ENCODE assay signal across 16 cellular contexts in genomic region chr1:227058321-227058751, GRCh38.
DNase-seq lines count a peak whose midpoint lies in the region; ATAC-seq and TF ChIP-seq lines count a peak whose summit lies in the region.
"Had no signal": no experiment of that assay in that cellular context is flagged by ENCODE, and none has a peak within 500 bp of the region (broad histone marks: within the 10 kb centered on the region; RNA-seq: fewer than 3 reads in every experiment).

No MANE protein-coding gene starts in this region.

- H4K8ac ChIP-seq in trophoblast cell (ENCODE audit: low read depth, low read length), result no peak overlapping the region

- H3K4me2 ChIP-seq in SK-N-SH (no peak overlapping the region), fibroblast of lung (ENCODE audit: extremely low read depth, insufficient read depth, low read length) (no peak overlapping the region), trophoblast cell (ENCODE audit: low read length) (no peak overlapping the region)

- no peaks in the 10 kb centered on the region for H4K20me1 ChIP-seq in SK-N-SH (ENCODE audit: insufficient read depth)
- no peaks in the 10 kb centered on the region for H4K20me1 ChIP-seq in fibroblast of lung (ENCODE audit: control insufficient read depth, extremely low read depth, insufficient read depth, low read length)

- TF ChIP-seq CTCF in SK-N-SH (IDR thresholded peaks at IDR 0.05) (no peak), fibroblast of lung (conservative IDR thresholded peaks at IDR 0.05 in 1 of 2, IDR thresholded peaks at IDR 0.05 in 1 of 2; ENCODE audit: low read depth in 1 of 2, low read length in 2 of 2) (no peak)

- no peak overlapping the region for H3K9ac ChIP-seq in SK-N-SH
- no peak overlapping the region for H3K9ac ChIP-seq in fibroblast of lung (ENCODE audit: insufficient read depth, low read length)
- H3K9ac ChIP-seq in trophoblast cell (ENCODE audit: low read length), result no peak overlapping the region

- H2AFZ ChIP-seq in SK-N-SH (ENCODE audit: low read depth) (no peak overlapping the region), fibroblast of lung (ENCODE audit: low read length) (no peak overlapping the region), trophoblast cell (ENCODE audit: insufficient read depth, low read length, poor library complexity) (no peak overlapping the region)

- H3K4me1 ChIP-seq in SK-N-SH (ENCODE audit: control insufficient read depth in 1 of 2, insufficient read depth in 2 of 2, low read depth in 1 of 2, low read length in 1 of 2) (no peaks in the 10 kb centered on the region), fibroblast of lung (ENCODE audit: control insufficient read depth, extremely low read depth, insufficient read depth, low read length) (no peaks in the 10 kb centered on the region), trophoblast cell (ENCODE audit: control insufficient read depth in 1 of 2, insufficient read depth in 2 of 2, low read length in 2 of 2) (no peaks in the 10 kb centered on the region)
- H3K4me1 ChIP-seq: right lobe of liver had no signal

- no peak overlapping the region for H4K12ac ChIP-seq in trophoblast cell (ENCODE audit: low read depth, low read length)

- H3K9me2 ChIP-seq in SK-N-SH, result no peaks in the 10 kb centered on the region

- H3K27me3 ChIP-seq in SK-N-SH (ENCODE audit: insufficient read depth) (no peaks in the 10 kb centered on the region), fibroblast of lung (ENCODE audit: control insufficient read depth, insufficient read depth, low read length) (no peaks in the 10 kb centered on the region), trophoblast cell (ENCODE audit: insufficient read depth, low read length) (no peaks in the 10 kb centered on the region)
- H3K27me3 ChIP-seq: right lobe of liver had no signal

- peaks cover 4% of the 10 kb centered on the region for H3F3A ChIP-seq in SK-N-SH (replicated peaks; ENCODE audit: insufficient read depth)

- H3K36me3 ChIP-seq in SK-N-SH (replicated peaks in 1 of 2; ENCODE audit: control insufficient read depth in 1 of 2, insufficient read depth in 2 of 2, low read length in 1 of 2), result peaks cover 14 to 20% of the 10 kb centered on the region in 2 experiments
- H3K36me3 ChIP-seq in fibroblast of lung (ENCODE audit: control insufficient read depth, insufficient read depth, low read length), result no peaks in the 10 kb centered on the region
- no peaks in the 10 kb centered on the region for H3K36me3 ChIP-seq in trophoblast cell (ENCODE audit: control insufficient read depth in 1 of 2, insufficient read depth in 2 of 2, low read length in 2 of 2)
- H3K36me3 ChIP-seq: right lobe of liver had no signal

- H2BK120ac ChIP-seq in trophoblast cell (ENCODE audit: insufficient read depth, low read length, poor library complexity), result no peak overlapping the region

- no peak overlapping the region for H3K4me3 ChIP-seq in SK-N-SH (ENCODE audit: low read depth in 2 of 2, low read length in 1 of 2)
- no peak overlapping the region for H3K4me3 ChIP-seq in fibroblast of lung (replicated peaks in 1 of 4; ENCODE audit: control extremely low read depth in 1 of 4, insufficient read depth in 1 of 4, low read depth in 3 of 4, low read length in 4 of 4)
- no peak overlapping the region for H3K4me3 ChIP-seq in trophoblast cell (ENCODE audit: low read depth, low read length)
- H3K4me3 ChIP-seq: right lobe of liver had no signal

- no peak overlapping the region for H2BK5ac ChIP-seq in trophoblast cell (ENCODE audit: low read depth, low read length, poor library complexity)

- H4K91ac ChIP-seq in trophoblast cell (ENCODE audit: low read depth, low read length), result no peak overlapping the region

- H2BK12ac ChIP-seq in trophoblast cell (ENCODE audit: low read length), result no peak overlapping the region

- DNase-seq in EL (peak; percentile 67), SK-N-SH (no peak), fibroblast of lung (ENCODE audit: low read depth in 2 of 2) (peak; percentile 67 to 85), trophoblast cell (peak; percentile 7 to 41), HUDEP-2 (lab: John Stamatoyannopoulos, UW; ENCODE audit: unreplicated experiment in 76 of 76) (no peak), Kasumi-1 (lab: John Stamatoyannopoulos, UW) (no peak), AML-193 (lab: John Stamatoyannopoulos, UW) (no peak)
- DNase-seq: activated naive CD8-positive, alpha-beta T cell treated with anti-CD3 and anti-CD28 coated beads for 36 hours; CD4-positive, alpha-beta T cell; GF-D8; left colon; NCI-H1105; right lobe of liver; stimulated activated naive CD8-positive, alpha-beta T cell treated with anti-CD3 and anti-CD28 coated beads, Interleukin-15, Interleukin-2, amounts not matched to agents 100 U/mL and 50 U/mL, for 24 hours had no signal

- no peak overlapping the region for H3K23ac ChIP-seq in trophoblast cell (ENCODE audit: low read length)

- no peak overlapping the region for H2AK5ac ChIP-seq in trophoblast cell (ENCODE audit: low read length)

- ATAC-seq in GM19324 (IDR thresholded peaks at IDR 0.05; ENCODE audit: low FRiP score, unreplicated experiment), result no peak
- ATAC-seq: HepG2; left colon; right lobe of liver; stimulated activated naive CD8-positive, alpha-beta T cell treated with anti-CD3 and anti-CD28 coated beads, Interleukin-15, Interleukin-2, amounts not matched to agents 100 U/mL and 50 U/mL, for 24 hours had no signal

- no peak overlapping the region for H3K18ac ChIP-seq in trophoblast cell (ENCODE audit: low read length)

- TF ChIP-seq EP300 in SK-N-SH (IDR thresholded peaks at IDR 0.05; ENCODE audit: borderline replicate concordance in 1 of 2, low read depth in 1 of 2, low read length in 1 of 2), result no peak

- H3K9me3 ChIP-seq in SK-N-SH (no peaks in the 10 kb centered on the region), fibroblast of lung (ENCODE audit: control insufficient read depth, insufficient read depth, low read depth, low read length) (no peaks in the 10 kb centered on the region), trophoblast cell (ENCODE audit: insufficient read depth, low read depth, low read length) (no peaks in the 10 kb centered on the region)
- H3K9me3 ChIP-seq: right lobe of liver had no signal

- H3K79me1 ChIP-seq in trophoblast cell (ENCODE audit: low read length), result no peaks in the 10 kb centered on the region

- no peak overlapping the region for H3K14ac ChIP-seq in trophoblast cell (ENCODE audit: low read length)

- H3K27ac ChIP-seq in SK-N-SH (ENCODE audit: low read depth in 2 of 2, low read length in 1 of 2), result peak overlapping the region in 1 of 2 experiments; percentile 10; a peak in 1 of 4 replicates
- no peak overlapping the region for H3K27ac ChIP-seq in fibroblast of lung (ENCODE audit: insufficient read depth, low read length)
- H3K27ac ChIP-seq in trophoblast cell (ENCODE audit: low read depth, low read length), result no peak overlapping the region
- H3K27ac ChIP-seq: right lobe of liver had no signal

- H3K79me2 ChIP-seq in SK-N-SH (ENCODE audit: insufficient read depth) (no peaks in the 10 kb centered on the region), fibroblast of lung (ENCODE audit: control insufficient read depth, insufficient read depth, low read length) (no peaks in the 10 kb centered on the region), trophoblast cell (ENCODE audit: control insufficient read depth, insufficient read depth, low read length, poor library complexity) (no peaks in the 10 kb centered on the region)

- POLR2A ChIA-PET in SK-N-SH (lab: Yijun Ruan, JAX), result no interaction called here

- CTCF ChIA-PET in SK-N-SH (lab: Yijun Ruan, JAX), result interaction anchor here (0.6 to 0.9 kb wide), 2 partner anchors 34 to 592 kb away, joined by 3 to 4 read pairs; no protein-coding TSS in a partner anchor

- no peak for TF ChIP-seq RAD21 in SK-N-SH (IDR thresholded peaks at IDR 0.05; ENCODE audit: low read length)

- 100% methylated on average over 5 of the region's 5 CpGs for WGBS in SK-N-SH (ENCODE audit: low lambda C conversion rate)
- WGBS in trophoblast cell (ENCODE audit: extremely low coverage, insufficient coverage, insufficient read length), result no CpG with 5 or more reads among the region's 5 CpGs

- no peak overlapping the region for H3K4ac ChIP-seq in trophoblast cell (ENCODE audit: low read depth, low read length)

TF ChIP-seq in SK-N-SH, 30 proteins besides CTCF, POLR2A, EP300 and RAD21:
- no peak for TF ChIP-seq TEAD4 (IDR thresholded peaks at IDR 0.05; ENCODE audit: borderline replicate concordance, insufficient read depth)
- 0 out of 2 replicates have a peak, but pooled peaks have one; percentile 9 for TF ChIP-seq FOSL2 (IDR thresholded peaks at IDR 0.05; ENCODE audit: borderline replicate concordance, low read depth)
- TF ChIP-seq NRF1 (IDR thresholded peaks at IDR 0.05; ENCODE audit: low read depth, low read length), result no peak
TF ChIP-seq in SK-N-SH: peak in this region for 1.

Comparison
In these comparisons a context has a peak if more than half of its experiments do, and no peak if none do; other contexts are left out.
1. DNase-seq: peak in EL (single experiment), fibroblast of lung (2 of 2) and trophoblast cell (2 of 2); none in SK-N-SH (single experiment), HUDEP-2 (0 of 76), Kasumi-1 (0 of 2) and AML-193 (0 of 2).